Comparison of ENCODE assay signal across 20 cellular contexts in the genomic region with DNA sequence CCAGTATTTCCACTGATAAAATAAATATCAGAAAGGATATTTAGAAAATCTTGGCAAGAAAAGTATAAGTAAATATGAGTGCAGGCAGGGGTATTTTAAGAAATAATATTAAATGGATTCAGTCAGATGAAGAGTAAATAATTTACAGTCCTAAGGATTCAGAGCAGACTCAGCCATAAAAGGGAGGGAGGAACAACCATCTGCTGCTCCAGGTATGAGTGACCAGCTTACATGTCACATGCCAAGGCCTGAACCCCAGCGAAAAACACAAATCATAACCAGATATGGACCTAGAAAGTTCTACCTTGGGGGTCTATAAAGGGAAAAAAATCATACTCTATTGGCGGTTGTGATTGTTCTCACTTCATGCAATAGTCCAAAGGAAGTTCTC.
A peak's percentile ranks its signal among the peaks of the same experiment; 100 is the strongest.
DNase-seq lines count a peak whose midpoint lies in the region; ATAC-seq, FAIRE-seq and TF ChIP-seq lines count a peak whose summit lies in the region.
"Had no signal": no experiment of that assay in that cellular context is flagged by ENCODE, and none has a peak within 500 bp of the region (broad histone marks: within the 10 kb centered on the region; RNA-seq: fewer than 3 reads in every experiment).

No MANE protein-coding gene starts in this region.

- H3K4me1 Mint-ChIP-seq in Calu3 (ENCODE audit: low read depth, unreplicated experiment) = peaks cover 17% of the 10 kb centered on the region
- H3K4me1 Mint-ChIP-seq: activated naive CD8-positive, alpha-beta T cell treated with anti-CD3 and anti-CD28 coated beads for 36 hours; IgD-negative memory B cell had no signal

- no peak for DNase-seq in Calu3
- no peak for DNase-seq in IMR-90
- peak; percentile 49 for DNase-seq in kidney tubule cell (ENCODE audit: low spot score)
- no peak for DNase-seq in GM12891 (ENCODE audit: insufficient read length, low spot score)
- DNase-seq in SKM-1 treated with dmso at 0.1 percent for 144 hours (lab: John Stamatoyannopoulos, UW; ENCODE audit: unreplicated experiment) = no peak
- no peak for DNase-seq in iPS-NIHi7 (ENCODE audit: extremely low spot score)
- DNase-seq in left lung = no peak
- DNase-seq: activated naive CD8-positive, alpha-beta T cell treated with anti-CD3 and anti-CD28 coated beads for 36 hours; activated T-cell treated with anti-CD3 and anti-CD28 coated beads, Interleukin-2, amount 50 U/mL, for 1 hour; H9; NCI-H1105; PC-9; stimulated activated CD4-positive, alpha-beta T cell treated with anti-CD3 and anti-CD28 coated beads, Interleukin-12 subunit alpha, Interleukin-12 subunit beta, amount 100 ng/mL, for 4 hours; stimulated activated naive CD8-positive, alpha-beta T cell treated with anti-CD3 and anti-CD28 coated beads, Interleukin-15, Interleukin-2, amounts not matched to agents 100 U/mL and 50 U/mL, for 24 hours had no signal

- peak overlapping the region; percentile 50 for H3K18ac ChIP-seq in IMR-90 (ENCODE audit: low read depth, low read length)

- no peak overlapping the region for H2BK15ac ChIP-seq in IMR-90 (ENCODE audit: low read depth, low read length)

- no peaks in the 10 kb centered on the region; the same call in 1 of the 2 replicates for H3K9me1 ChIP-seq in IMR-90 (ENCODE audit: insufficient read depth, low read length)

- H3K4me1 ChIP-seq in IMR-90 (ENCODE audit: control insufficient read depth, insufficient read depth, low read length) = peaks cover 6% of the 10 kb centered on the region
- no peaks in the 10 kb centered on the region for H3K4me1 ChIP-seq in left lung

- peak overlapping the region; percentile 82; the same call in 1 of the 2 replicates for H2BK120ac ChIP-seq in IMR-90 (ENCODE audit: low read depth, low read length)

- H2BK5ac ChIP-seq in IMR-90 (ENCODE audit: low read depth, low read length, poor library complexity, severe bottlenecking) = no peak overlapping the region

- H3K9ac ChIP-seq in IMR-90 (ENCODE audit: low read depth, low read length) = no peak overlapping the region

- H3K27me3 Mint-ChIP-seq in Calu3 (ENCODE audit: unreplicated experiment) = no peaks in the 10 kb centered on the region
- H3K27me3 Mint-ChIP-seq: activated naive CD8-positive, alpha-beta T cell treated with anti-CD3 and anti-CD28 coated beads for 36 hours had no signal

- TF ChIP-seq POLR2A in IMR-90 (IDR thresholded peaks at IDR 0.05; ENCODE audit: low read depth, low read length) = no peak
- TF ChIP-seq POLR2A in GM12891 (IDR thresholded peaks at IDR 0.05; ENCODE audit: low read depth, low read length) = no peak

- H3K27ac Mint-ChIP-seq in Calu3 (ENCODE audit: unreplicated experiment) = peak overlapping the region; percentile 24
- H3K27ac Mint-ChIP-seq: activated naive CD8-positive, alpha-beta T cell treated with anti-CD3 and anti-CD28 coated beads for 36 hours had no signal

- H2BK20ac ChIP-seq in IMR-90 (ENCODE audit: low read depth, low read length) = peak overlapping the region; percentile 74; the same call in 1 of the 2 replicates

- no peak overlapping the region for H2AK9ac ChIP-seq in IMR-90 (replicated peaks; ENCODE audit: low read depth, low read length, poor library complexity)

- no peaks in the 10 kb centered on the region for H3K79me1 ChIP-seq in IMR-90 (ENCODE audit: low read depth in 1 of 2, low read length in 2 of 2)

- peaks cover 2% of the 10 kb centered on the region; the same call in 1 of the 2 replicates for H3K27me3 ChIP-seq in IMR-90 (ENCODE audit: control insufficient read depth, insufficient read depth, low read length)
- no peaks in the 10 kb centered on the region for H3K27me3 ChIP-seq in left lung
- H3K27me3 ChIP-seq: cardiac muscle cell had no signal

- intact Hi-C loops in Calu3 (cut with micrococcal nuclease; ENCODE audit: unreplicated experiment) (no loop called here), IMR-90 (cut with micrococcal nuclease) (no loop called here), left lung (cut with DNase I) (no loop called here)

- peak overlapping the region in 1 of 2 experiments; percentile 86; a peak in 2 of 4 replicates for H4K8ac ChIP-seq in IMR-90 (ENCODE audit: low read depth in 2 of 2, low read length in 2 of 2)

- H3K14ac ChIP-seq in IMR-90 (replicated peaks; ENCODE audit: low read depth, low read length) = no peak overlapping the region

- no peaks in the 10 kb centered on the region for H3K9me3 ChIP-seq in IMR-90 (ENCODE audit: control insufficient read depth, insufficient read depth, low read length)
- H3K9me3 ChIP-seq in left lung = no peaks in the 10 kb centered on the region

- H3K27ac ChIP-seq in IMR-90 (ENCODE audit: insufficient read depth, low read length) = peak overlapping the region; percentile 96; the same call in 1 of the 2 replicates
- H3K27ac ChIP-seq in left lung = no peak overlapping the region
- H3K27ac ChIP-seq: cardiac muscle cell, PC-9 had no signal

- ATAC-seq in GM19395 (IDR thresholded peaks at IDR 0.05; ENCODE audit: unreplicated experiment) (peak; percentile 61), IMR-90 (ENCODE audit: low read depth) (peak; percentile 50; the same call in 1 of the 2 replicates), left lung (no peak)
- ATAC-seq: left lobe of liver; SK-N-SH treated with all-trans-retinoic acid at 6 μM for 48 hours; stimulated activated naive CD8-positive, alpha-beta T cell treated with anti-CD3 and anti-CD28 coated beads, Interleukin-15, Interleukin-2, amounts not matched to agents 100 U/mL and 50 U/mL, for 24 hours had no signal

- H3K36me3 ChIP-seq in IMR-90 (ENCODE audit: control insufficient read depth, insufficient read depth, low read length) (no peaks in the 10 kb centered on the region), left lung (no peaks in the 10 kb centered on the region)
- H3K36me3 ChIP-seq: cardiac muscle cell had no signal

- POLR2A ChIA-PET in IMR-90 (lab: Charles Lee; ENCODE audit: unreplicated experiment) = interaction anchor here (1.0 kb wide), 1 partner anchor 14 kb away, joined by 3 read pairs; no protein-coding TSS in a partner anchor

- H3K4me3 ChIP-seq in IMR-90 (ENCODE audit: insufficient read depth, low read depth, low read length) = no peak overlapping the region
- H3K4me3 ChIP-seq in left lung = no peak overlapping the region
- H3K4me3 ChIP-seq: cardiac muscle cell, PC-9 had no signal

- no peak overlapping the region for H4K5ac ChIP-seq in IMR-90 (ENCODE audit: low read depth, low read length)

- H2AFZ ChIP-seq in IMR-90 (replicated peaks; ENCODE audit: low read length, poor library complexity) = no peak overlapping the region
- H2AFZ ChIP-seq: PC-9 had no signal

- dilution Hi-C loops in IMR-90 (cut with HindIII; ENCODE audit: low sequenced_read_pairs, unreplicated experiment) = no loop called here

- TF ChIP-seq RAD21 in IMR-90 (IDR thresholded peaks at IDR 0.05; ENCODE audit: low read length) = no peak

- H3K23ac ChIP-seq in IMR-90 (ENCODE audit: low read depth, low read length) = no peak overlapping the region

- peak overlapping the region; percentile 37 for H3K4ac ChIP-seq in IMR-90 (ENCODE audit: low read depth, low read length)

- BruUV-seq in Calu3 (replicated peaks; lab: Mats Ljungman, UMichigan) (no TSS peak), IMR-90 (replicated peaks; lab: Mats Ljungman, UMichigan) (no TSS peak)

- H3K9me3 Mint-ChIP-seq in Calu3 (ENCODE audit: low read depth, unreplicated experiment) = no peaks in the 10 kb centered on the region
- H3K9me3 Mint-ChIP-seq: activated naive CD8-positive, alpha-beta T cell treated with anti-CD3 and anti-CD28 coated beads for 36 hours; IgD-negative memory B cell had no signal

- WGBS in IMR-90 (ENCODE audit: extremely low coverage in 2 of 2, insufficient read length in 1 of 2), 2 experiments = no CpG with 5 or more reads among the region's 2 CpGs

- in situ Hi-C loops in IMR-90 (cut with MboI; ENCODE audit: low sequenced_read_pairs) = no loop called here

- H4K20me1 ChIP-seq in IMR-90 (ENCODE audit: insufficient read depth, low read length) = no peaks in the 10 kb centered on the region

- no peak overlapping the region for H4K91ac ChIP-seq in IMR-90 (ENCODE audit: insufficient read depth, low read depth, low read length)

- no peak overlapping the region for H3K4me2 ChIP-seq in IMR-90 (ENCODE audit: low read depth, low read length)
- H3K4me2 ChIP-seq: PC-9 had no signal

- FAIRE-seq in GM12891 (lab: Jason Lieb, UNC) = no peak
- FAIRE-seq: TTC549 had no signal

- TF ChIP-seq CTCF in Calu3 (IDR thresholded peaks at IDR 0.05; ENCODE audit: unreplicated experiment) (no peak), IMR-90 (conservative IDR thresholded peaks at IDR 0.05; ENCODE audit: low read depth, low read length) (no peak), left lung (IDR thresholded peaks at IDR 0.05) (no peak)

- CTCF ChIA-PET in Calu3 (lab: Charles Lee) (no interaction called here), IMR-90 (lab: Yijun Ruan, JAX) (interaction anchor here (1.1 kb wide), 1 partner anchor 31 kb away, joined by 3 read pairs; no protein-coding TSS in a partner anchor)

- no peak overlapping the region for H2AK5ac ChIP-seq in IMR-90 (ENCODE audit: low read depth, low read length)

- no peak overlapping the region for H3K56ac ChIP-seq in IMR-90 (ENCODE audit: extremely low read depth, insufficient read depth, low read length)

- H3K4me3 Mint-ChIP-seq in Calu3 (ENCODE audit: low read depth, unreplicated experiment) = no peak overlapping the region
- H3K4me3 Mint-ChIP-seq: activated naive CD8-positive, alpha-beta T cell treated with anti-CD3 and anti-CD28 coated beads for 36 hours; H9; IgD-negative memory B cell had no signal

- no peaks in the 10 kb centered on the region for H3K36me3 Mint-ChIP-seq in Calu3 (ENCODE audit: insufficient read depth, unreplicated experiment)
- H3K36me3 Mint-ChIP-seq: activated naive CD8-positive, alpha-beta T cell treated with anti-CD3 and anti-CD28 coated beads for 36 hours had no signal

TF ChIP-seq in IMR-90, 13 proteins besides CTCF, POLR2A, EP300 and RAD21 (continues in another document):
- TF ChIP-seq, protein P1, sequence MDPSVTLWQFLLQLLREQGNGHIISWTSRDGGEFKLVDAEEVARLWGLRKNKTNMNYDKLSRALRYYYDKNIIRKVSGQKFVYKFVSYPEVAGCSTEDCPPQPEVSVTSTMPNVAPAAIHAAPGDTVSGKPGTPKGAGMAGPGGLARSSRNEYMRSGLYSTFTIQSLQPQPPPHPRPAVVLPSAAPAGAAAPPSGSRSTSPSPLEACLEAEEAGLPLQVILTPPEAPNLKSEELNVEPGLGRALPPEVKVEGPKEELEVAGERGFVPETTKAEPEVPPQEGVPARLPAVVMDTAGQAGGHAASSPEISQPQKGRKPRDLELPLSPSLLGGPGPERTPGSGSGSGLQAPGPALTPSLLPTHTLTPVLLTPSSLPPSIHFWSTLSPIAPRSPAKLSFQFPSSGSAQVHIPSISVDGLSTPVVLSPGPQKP (IDR thresholded peaks at IDR 0.05; ENCODE audit: borderline replicate concordance, low read depth, low read length) = no peak

TF ChIP-seq in GM12891, 5 proteins besides CTCF, POLR2A, EP300 and RAD21:
- TF ChIP-seq POLR2AphosphoS5 (IDR thresholded peaks at IDR 0.05; ENCODE audit: low read depth, low read length) (no peak), SPI1 (IDR thresholded peaks at IDR 0.05; ENCODE audit: low read depth, low read length) (no peak), PAX5 (IDR thresholded peaks at IDR 0.05; ENCODE audit: insufficient read depth, low read length, severe bottlenecking) (no peak), POU2F2 (IDR thresholded peaks at IDR 0.05; ENCODE audit: low read depth, low read length) (no peak), TAF1 (IDR thresholded peaks at IDR 0.05; ENCODE audit: low read depth, low read length) (no peak)
TF ChIP-seq in GM12891: peak in this region for 0.
